16 cellular contexts compared by ENCODE assay signal in the genomic region with DNA sequence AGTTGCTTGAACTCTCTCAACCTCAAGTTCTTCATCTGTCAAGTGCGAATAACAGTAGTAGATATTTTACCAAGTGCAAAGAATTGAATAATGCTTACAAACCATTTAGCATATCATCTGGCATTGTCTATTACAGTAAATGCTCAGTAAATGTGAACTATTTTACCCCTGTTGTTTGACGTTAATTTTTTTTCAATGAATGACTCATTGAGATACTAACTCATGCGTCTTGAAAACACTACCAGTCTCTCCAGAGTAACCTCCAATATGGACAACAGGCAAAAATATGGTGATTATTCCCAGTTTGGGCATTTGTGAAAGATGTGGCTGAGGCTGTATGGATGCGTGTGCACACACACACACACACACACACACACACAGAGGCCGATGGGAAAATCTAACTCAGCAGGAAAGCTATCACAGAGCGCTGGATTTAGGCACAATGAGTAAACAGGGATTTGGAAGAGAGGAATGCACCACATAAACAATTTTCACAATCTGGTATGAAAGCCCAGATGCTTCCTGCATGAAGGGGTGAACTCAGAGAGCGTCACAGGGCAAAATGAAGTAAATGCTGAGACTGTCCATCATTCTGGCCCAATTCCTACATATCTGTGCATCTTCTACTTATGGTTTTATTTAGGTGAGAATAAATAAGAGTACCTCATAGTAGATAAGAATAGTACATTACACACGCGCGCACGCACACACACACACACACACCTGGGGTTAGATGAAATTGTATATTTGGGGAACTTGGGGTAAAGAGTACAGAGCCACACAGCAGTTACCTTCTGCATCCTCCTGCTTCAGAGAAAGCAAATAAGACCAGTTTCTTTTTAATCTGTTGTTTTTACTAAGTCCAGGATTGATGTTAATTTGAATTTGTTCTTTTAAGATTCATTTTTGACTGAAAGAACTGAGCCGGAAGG.
A peak's percentile ranks its signal among the peaks of the same experiment; 100 is the strongest.
DNase-seq lines count a peak whose midpoint lies in the region; ATAC-seq and TF ChIP-seq lines count a peak whose summit lies in the region.
"Had no signal": no experiment of that assay in that cellular context is flagged by ENCODE, and none has a peak within 500 bp of the region (broad histone marks: within the 10 kb centered on the region; RNA-seq: fewer than 3 reads in every experiment).

No MANE protein-coding gene starts in this region.

- no peak overlapping the region for H3K27ac Mint-ChIP-seq in glutamatergic neuron (ENCODE audit: unreplicated experiment)
- H3K27ac Mint-ChIP-seq: activated CD4-positive, alpha-beta T cell treated with anti-CD3 and anti-CD28 coated beads, Interleukin-2, amount 10 ng/mL, durations not matched to agents 24 days and 14 days; activated T-helper 1 cell treated with anti-CD3 and anti-CD28 coated beads, Interleukin-12 subunit alpha, Interleukin-12 subunit beta, Interleukin-2, Interleukin-4 antibody, amounts not matched to agents 30 ng/mL and 10 ng/mL and 1 ng/mL, durations not matched to agents 14 hours and 24 hours and 36 hours; brain had no signal

- no peaks in the 10 kb centered on the region for H3K27me3 Mint-ChIP-seq in glutamatergic neuron (ENCODE audit: unreplicated experiment)
- H3K27me3 Mint-ChIP-seq: activated CD4-positive, alpha-beta T cell treated with anti-CD3 and anti-CD28 coated beads, Interleukin-2, amount 10 ng/mL, durations not matched to agents 24 days and 14 days had no signal

- peaks cover 21 to 60% of the 10 kb centered on the region in 2 donors for H3K4me1 ChIP-seq in gastrocnemius medialis
- H3K4me1 ChIP-seq: pancreas had no signal

- intact Hi-C loops in gastrocnemius medialis (cut with DNase I; ENCODE audit: low total_unique reads), result no loop called here

- H3K9ac ChIP-seq in SU-DHL-6 (ENCODE audit: low read length), result peak overlapping the region; percentile 51

- H3K9me3 Mint-ChIP-seq in glutamatergic neuron (ENCODE audit: unreplicated experiment), result no peaks in the 10 kb centered on the region
- H3K9me3 Mint-ChIP-seq: activated CD4-positive, alpha-beta T cell treated with anti-CD3 and anti-CD28 coated beads, Interleukin-2, amount 10 ng/mL, durations not matched to agents 24 days and 14 days; activated T-helper 1 cell treated with anti-CD3 and anti-CD28 coated beads, Interleukin-12 subunit alpha, Interleukin-12 subunit beta, Interleukin-2, Interleukin-4 antibody, amounts not matched to agents 30 ng/mL and 10 ng/mL and 1 ng/mL, durations not matched to agents 14 hours and 24 hours and 36 hours; brain; CD4-positive, CD25-positive, alpha-beta regulatory T cell had no signal

- ATAC-seq in gastrocnemius medialis (no peak), GM21360 (IDR thresholded peaks at IDR 0.05; ENCODE audit: unreplicated experiment) (no peak)
- ATAC-seq: Panc1, pancreas had no signal

- no peaks in the 10 kb centered on the region for H3K27me3 ChIP-seq in SU-DHL-6 (ENCODE audit: low read length)
- H3K27me3 ChIP-seq in gastrocnemius medialis, result no peaks in the 10 kb centered on the region
- H3K27me3 ChIP-seq: pancreas had no signal

- H3K4me2 ChIP-seq in SU-DHL-6 (ENCODE audit: low read depth, low read length, poor library complexity, severe bottlenecking), result peak overlapping the region; percentile 72

- H3K9me2 ChIP-seq in SU-DHL-6 (replicated peaks; ENCODE audit: insufficient read depth, low read length), result no peaks in the 10 kb centered on the region

- peaks cover 85% of the 10 kb centered on the region for H3F3A ChIP-seq in SU-DHL-6 (ENCODE audit: insufficient read depth)

- peaks cover 18% of the 10 kb centered on the region for H3K4me1 Mint-ChIP-seq in glutamatergic neuron (ENCODE audit: low read depth, unreplicated experiment)

- H3K9me3 ChIP-seq in SU-DHL-6 (ENCODE audit: insufficient read depth, low read length) (no peaks in the 10 kb centered on the region), gastrocnemius medialis (no peaks in the 10 kb centered on the region)
- H3K9me3 ChIP-seq: pancreas had no signal

- H4K20me1 ChIP-seq in SU-DHL-6 (ENCODE audit: low read depth, low read length), result no peaks in the 10 kb centered on the region

- H3K4me3 ChIP-seq in SU-DHL-6 (ENCODE audit: insufficient read depth, low read length, poor library complexity, severe bottlenecking), result peak overlapping the region; percentile 23
- no peak overlapping the region for H3K4me3 ChIP-seq in gastrocnemius medialis
- H3K4me3 ChIP-seq: pancreas had no signal

- no peaks in the 10 kb centered on the region for H3K36me3 Mint-ChIP-seq in glutamatergic neuron (ENCODE audit: unreplicated experiment)
- H3K36me3 Mint-ChIP-seq: brain; CD4-positive, CD25-positive, alpha-beta regulatory T cell had no signal

- TF ChIP-seq POLR2A in gastrocnemius medialis (IDR thresholded peaks at IDR 0.05) (no peak), erythroblast (IDR thresholded peaks at IDR 0.05; ENCODE audit: low read length) (no peak)

- no peak overlapping the region for H3K4me3 Mint-ChIP-seq in glutamatergic neuron (ENCODE audit: unreplicated experiment)
- H3K4me3 Mint-ChIP-seq: activated CD4-positive, alpha-beta T cell treated with anti-CD3 and anti-CD28 coated beads, Interleukin-2, amount 10 ng/mL, durations not matched to agents 24 days and 14 days; activated T-helper 1 cell treated with anti-CD3 and anti-CD28 coated beads, Interleukin-12 subunit alpha, Interleukin-12 subunit beta, Interleukin-2, Interleukin-4 antibody, amounts not matched to agents 30 ng/mL and 10 ng/mL and 1 ng/mL, durations not matched to agents 14 hours and 24 hours and 36 hours; brain; CD4-positive, CD25-positive, alpha-beta regulatory T cell had no signal

- in situ Hi-C loops in gastrocnemius medialis (cut with MboI; ENCODE audit: low sequenced_read_pairs in 4 of 4), result loop anchor here in 3 of 4 donors (10.0 kb wide), 3 partner anchors 236 to 306 kb away; no protein-coding TSS in a partner anchor

- H2AFZ ChIP-seq in SU-DHL-6 (ENCODE audit: low read depth, low read length, severe bottlenecking), result no peak overlapping the region

- DNase-seq in EH (ENCODE audit: low read depth) (peak; percentile 82), fibroblast of peridontal ligament (ENCODE audit: extremely low read depth) (peak; percentile 89), gastrocnemius medialis (no peak), erythroblast (lab: John Stamatoyannopoulos, UW) (no peak), glutamatergic neuron (no peak)
- DNase-seq in activated CD4-positive, alpha-beta T cell treated with anti-CD3 and anti-CD28 coated beads for 1 hour, result no peak
- DNase-seq: activated CD4-positive, alpha-beta T cell treated with anti-CD3 and anti-CD28 coated beads, Interleukin-2, amount 10 ng/mL, durations not matched to agents 24 days and 14 days; CD4-positive, CD25-positive, alpha-beta regulatory T cell; NCI-H1417 treated with DMSO at 0.1 percent for 48 hours; NCI-H446 treated with DMSO at 0.1 percent for 48 hours; pancreas had no signal

- no peak for TF ChIP-seq CTCF in SU-DHL-6 (IDR thresholded peaks at IDR 0.05; ENCODE audit: insufficient read depth, low read length, poor library complexity, severe bottlenecking)
- no peak for TF ChIP-seq CTCF in gastrocnemius medialis (IDR thresholded peaks at IDR 0.05 in 4 of 5, conservative IDR thresholded peaks at IDR 0.05 in 1 of 5)
- TF ChIP-seq CTCF in glutamatergic neuron (IDR thresholded peaks at IDR 0.05; ENCODE audit: partially characterized antibody, unreplicated experiment), result no peak

- no peaks in the 10 kb centered on the region for H3K36me3 ChIP-seq in SU-DHL-6 (ENCODE audit: low read length)
- no peaks in the 10 kb centered on the region for H3K36me3 ChIP-seq in gastrocnemius medialis
- H3K36me3 ChIP-seq: pancreas had no signal

- H3K27ac ChIP-seq in SU-DHL-6 (ENCODE audit: low read depth, low read length) (peak overlapping the region; percentile 99), gastrocnemius medialis (peak overlapping the region in 3 of 4 donors; percentile 53 to 74 (median 70))
- H3K27ac ChIP-seq: pancreas had no signal

- no peaks in the 10 kb centered on the region for H3K79me2 ChIP-seq in SU-DHL-6 (ENCODE audit: insufficient read depth, low read length)

Comparison
In these comparisons a context has a peak if more than half of its experiments do, and no peak if none do; other contexts are left out.
1. DNase-seq: peak in EH (single experiment) and fibroblast of peridontal ligament (single experiment); none in gastrocnemius medialis (0 of 2), erythroblast (0 of 2), glutamatergic neuron (single experiment) and activated CD4-positive, alpha-beta T cell treated with anti-CD3 and anti-CD28 coated beads for 1 hour (single experiment).